ENCODE assay signal across 14 cellular contexts in the genomic region with DNA sequence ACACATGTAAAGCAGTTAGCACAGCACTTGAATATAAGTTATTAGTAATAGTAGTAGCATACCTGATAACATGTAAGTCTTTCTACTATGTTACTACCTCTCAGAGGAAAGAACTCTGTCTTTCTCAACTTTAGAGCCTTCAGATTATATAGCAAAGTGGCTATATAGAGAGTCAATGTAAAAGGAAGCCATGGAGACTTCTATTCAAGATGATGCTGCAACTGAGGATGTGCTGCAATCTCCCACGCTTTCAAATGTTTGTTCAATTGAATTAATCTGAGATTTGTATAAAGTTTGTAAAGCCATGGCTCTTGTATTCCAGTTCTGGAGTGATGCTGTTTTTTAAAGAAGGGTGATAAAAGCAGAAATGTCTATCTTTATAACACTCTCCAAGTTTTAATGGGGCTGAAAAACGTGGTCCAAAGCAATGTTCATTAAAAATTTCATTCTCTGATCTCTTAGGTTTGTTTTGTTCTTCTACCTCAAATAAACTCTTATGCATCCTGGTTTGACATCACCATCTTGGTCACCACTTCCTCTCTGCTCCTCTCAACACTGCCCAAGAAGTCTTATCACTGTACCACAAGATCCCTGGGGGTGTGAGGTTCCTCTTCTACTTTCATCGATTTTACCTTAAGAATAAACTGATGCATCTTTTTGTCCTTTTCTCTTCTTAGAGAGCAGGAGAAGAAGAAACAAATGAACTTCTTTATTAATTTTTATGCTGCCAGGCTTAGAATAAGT. TPM values are rescaled to one million over a fixed set of nuclear protein-coding genes. Genes with fewer than 3 reads are reported as not detected.
A peak's percentile ranks its signal among the peaks of the same experiment; 100 is the strongest.
DNase-seq lines count a peak whose midpoint lies in the region; ATAC-seq and TF ChIP-seq lines count a peak whose summit lies in the region.
"Had no signal": no experiment of that assay in that cellular context is flagged by ENCODE, and none has a peak within 500 bp of the region (broad histone marks: within the 10 kb centered on the region; RNA-seq: fewer than 3 reads in every experiment).

No MANE protein-coding gene starts in this region.

- ATAC-seq in GM19468 (IDR thresholded peaks at IDR 0.05; ENCODE audit: extremely low read depth, unreplicated experiment) (peak; percentile 30), HG03378 (IDR thresholded peaks at IDR 0.05; ENCODE audit: unreplicated experiment) (peak; percentile 67), heart left ventricle (no peak)
- ATAC-seq: HCT116, heart right ventricle, upper lobe of right lung had no signal

- H3K9me3 ChIP-seq in heart left ventricle, result peaks cover 0 to 17% (median 0%) of the 10 kb centered on the region in 12 donors
- H3K9me3 ChIP-seq: upper lobe of right lung had no signal

- H3K4me3 ChIP-seq in GM06990 (replicated peaks; ENCODE audit: low read depth, low read length) (no peak overlapping the region), heart left ventricle (no peak overlapping the region)
- H3K4me3 ChIP-seq: heart right ventricle, upper lobe of right lung had no signal

- peaks cover 63% of the 10 kb centered on the region for H3K4me1 Mint-ChIP-seq in activated T-helper 1 cell treated with anti-CD3 and anti-CD28 coated beads, Interleukin-12 subunit alpha, Interleukin-12 subunit beta, Interleukin-2, Interleukin-4 antibody, amounts not matched to agents 30 ng/mL and 10 ng/mL and 1 ng/mL, durations not matched to agents 14 hours and 24 hours and 36 hours (ENCODE audit: low read depth)

- 54 to 71% (median 62%) methylated on average over 3 of the region's 3 CpGs for WGBS in heart left ventricle, 4 donors

- peak overlapping the region; percentile 13 for H3K27ac Mint-ChIP-seq in activated T-helper 1 cell treated with anti-CD3 and anti-CD28 coated beads, Interleukin-12 subunit alpha, Interleukin-12 subunit beta, Interleukin-2, Interleukin-4 antibody, amounts not matched to agents 30 ng/mL and 10 ng/mL and 1 ng/mL, durations not matched to agents 14 hours and 24 hours and 36 hours

- peak overlapping the region; percentile 2 for H3K4me3 Mint-ChIP-seq in activated T-helper 1 cell treated with anti-CD3 and anti-CD28 coated beads, Interleukin-12 subunit alpha, Interleukin-12 subunit beta, Interleukin-2, Interleukin-4 antibody, amounts not matched to agents 30 ng/mL and 10 ng/mL and 1 ng/mL, durations not matched to agents 14 hours and 24 hours and 36 hours

- H3K36me3 ChIP-seq in GM06990 (ENCODE audit: control insufficient read depth, insufficient read depth, low read length) (no peaks in the 10 kb centered on the region), heart left ventricle (no peaks in the 10 kb centered on the region)
- H3K36me3 ChIP-seq: heart right ventricle, upper lobe of right lung had no signal

- intact Hi-C loops in activated T-helper 1 cell treated with anti-CD3 and anti-CD28 coated beads, Interleukin-12 subunit alpha, Interleukin-12 subunit beta, Interleukin-2, Interleukin-4 antibody, amounts not matched to agents 30 ng/mL and 10 ng/mL and 1 ng/mL, durations not matched to agents 14 hours and 24 hours and 36 hours (cut with micrococcal nuclease), result loop anchor here (2.0 to 5.0 kb wide), 3 partner anchors 14 to 178 kb away; a partner anchor contains a TSS
- intact Hi-C loops in heart left ventricle (cut with DNase I), result no loop called here

- TF ChIP-seq CTCF in GM06990 (IDR thresholded peaks at IDR 0.05; ENCODE audit: insufficient read depth, low read length, poor library complexity, severe bottlenecking) (no peak), heart left ventricle (IDR thresholded peaks at IDR 0.05) (no peak)

- peaks cover 7% of the 10 kb centered on the region for H3K36me3 Mint-ChIP-seq in activated T-helper 1 cell treated with anti-CD3 and anti-CD28 coated beads, Interleukin-12 subunit alpha, Interleukin-12 subunit beta, Interleukin-2, Interleukin-4 antibody, amounts not matched to agents 30 ng/mL and 10 ng/mL and 1 ng/mL, durations not matched to agents 14 hours and 24 hours and 36 hours (ENCODE audit: low read depth)

- no peak for TF ChIP-seq POLR2A in heart left ventricle (IDR thresholded peaks at IDR 0.05)

- peak; percentile 41 for DNase-seq in GM06990 (ENCODE audit: extremely low read depth, insufficient read length)
- DNase-seq in activated T-helper 1 cell treated with anti-CD3 and anti-CD28 coated beads, Interleukin-12 subunit alpha, Interleukin-12 subunit beta, Interleukin-2, Interleukin-4 antibody, amounts not matched to agents 30 ng/mL and 10 ng/mL and 1 ng/mL, durations not matched to agents 14 hours and 24 hours and 36 hours (ENCODE audit: low spot score), result peak; percentile 16
- DNase-seq in heart left ventricle, result no peak
- DNase-seq in stimulated activated CD8-positive, alpha-beta memory T cell treated with anti-CD3 and anti-CD28 coated beads, Interleukin-4, amount 100 ng/mL, for 48 hours, result no peak
- no peak for DNase-seq in RKO (ENCODE audit: low spot score)
- no peak for DNase-seq in activated gamma-delta T cell treated with Interleukin-2 at 50 U/mL for 16 hours
- DNase-seq: activated CD4-positive, alpha-beta T cell treated with anti-CD3 and anti-CD28 coated beads, Interleukin-2, amount 50 U/mL, for 48 hours; DMS79 treated with DMSO at 0.1 percent for 48 hours; heart right ventricle; Karpas-422; upper lobe of right lung had no signal

- H3K27me3 Mint-ChIP-seq in activated T-helper 1 cell treated with anti-CD3 and anti-CD28 coated beads, Interleukin-12 subunit alpha, Interleukin-12 subunit beta, Interleukin-2, Interleukin-4 antibody, amounts not matched to agents 30 ng/mL and 10 ng/mL and 1 ng/mL, durations not matched to agents 14 hours and 24 hours and 36 hours (ENCODE audit: insufficient read depth), result peaks cover 5% of the 10 kb centered on the region

- H3K27me3 ChIP-seq in GM06990 (replicated peaks; ENCODE audit: control insufficient read depth, insufficient read depth, low read length) (no peaks in the 10 kb centered on the region), heart left ventricle (no peaks in the 10 kb centered on the region)
- H3K27me3 ChIP-seq: heart right ventricle, upper lobe of right lung had no signal

- no peaks in the 10 kb centered on the region for H3K4me1 ChIP-seq in heart left ventricle
- H3K4me1 ChIP-seq: heart right ventricle, upper lobe of right lung had no signal

- no peak overlapping the region for H3K27ac ChIP-seq in heart left ventricle
- H3K27ac ChIP-seq: heart right ventricle, upper lobe of right lung had no signal

- H3K9me3 Mint-ChIP-seq in activated T-helper 1 cell treated with anti-CD3 and anti-CD28 coated beads, Interleukin-12 subunit alpha, Interleukin-12 subunit beta, Interleukin-2, Interleukin-4 antibody, amounts not matched to agents 30 ng/mL and 10 ng/mL and 1 ng/mL, durations not matched to agents 14 hours and 24 hours and 36 hours, result peaks cover 25% of the 10 kb centered on the region

RNA-seq across cellular contexts. Expression of a gene that starts 40.6 kb away (rescaled TPM):
- not detected in 2 replicates for total RNA-seq in activated T-helper 1 cell treated with anti-CD3 and anti-CD28 coated beads, Interleukin-12 subunit alpha, Interleukin-12 subunit beta, Interleukin-2, Interleukin-4 antibody, amounts not matched to agents 30 ng/mL and 10 ng/mL and 1 ng/mL, durations not matched to agents 14 hours and 24 hours and 36 hours
- total RNA-seq in heart left ventricle, result not detected
- polyA plus RNA-seq in heart left ventricle, result not detected
- total RNA-seq: upper lobe of right lung had no signal
- polyA plus RNA-seq: heart right ventricle had no signal

Comparison
In these comparisons a context has a peak if more than half of its experiments do, and no peak if none do; other contexts are left out.
1. DNase-seq: peak in GM06990 (single experiment) and activated T-helper 1 cell treated with anti-CD3 and anti-CD28 coated beads, Interleukin-12 subunit alpha, Interleukin-12 subunit beta, Interleukin-2, Interleukin-4 antibody, amounts not matched to agents 30 ng/mL and 10 ng/mL and 1 ng/mL, durations not matched to agents 14 hours and 24 hours and 36 hours (single experiment); none in heart left ventricle (0 of 5), stimulated activated CD8-positive, alpha-beta memory T cell treated with anti-CD3 and anti-CD28 coated beads, Interleukin-4, amount 100 ng/mL, for 48 hours (single experiment), RKO (single experiment) and activated gamma-delta T cell treated with Interleukin-2 at 50 U/mL for 16 hours (single experiment).
2. ATAC-seq: peak in GM19468 (single experiment) and HG03378 (single experiment); none in heart left ventricle (0 of 4).